Comparison of ENCODE assay signal across 8 cellular contexts in genomic region chr9:133406480-133407307, GRCh38. TPM values are rescaled to one million over a fixed set of nuclear protein-coding genes. Genes with fewer than 3 reads are reported as not detected.
DNase-seq lines count a peak whose midpoint lies in the region; ATAC-seq and TF ChIP-seq lines count a peak whose summit lies in the region.

No MANE protein-coding gene starts in this region.

- no peaks in the 10 kb centered on the region for H3K4me1 ChIP-seq in vagina

- intact Hi-C loops in cardiac septum (cut with DNase I) (loop anchor here (1.0 to 10.0 kb wide), 2 partner anchors 80 to 318 kb away; no protein-coding TSS in a partner anchor), vagina (cut with DNase I) (no loop called here)

- POLR2A ChIA-PET in T-cell (lab: Charles Lee): no interaction called here
- POLR2A ChIA-PET in activated naive CD8-positive, alpha-beta T cell treated with anti-CD3 and anti-CD28 coated beads, Interleukin-2, amount 10 ng/mL, durations not matched to agents 7 days and 5 days (lab: Charles Lee): no interaction called here

- no peaks in the 10 kb centered on the region for H3K9me3 Mint-ChIP-seq in T-cell
- H3K9me3 Mint-ChIP-seq in activated naive CD8-positive, alpha-beta T cell treated with anti-CD3 and anti-CD28 coated beads, Interleukin-2, amount 10 ng/mL, durations not matched to agents 7 days and 5 days: no peaks in the 10 kb centered on the region

- ATAC-seq in T-cell (replicated peaks in 1 of 4): peak; percentile 81 to 87 (median 84)
- ATAC-seq in activated naive CD8-positive, alpha-beta T cell treated with anti-CD3 and anti-CD28 coated beads, Interleukin-2, amount 10 ng/mL, durations not matched to agents 7 days and 5 days (ENCODE audit: low read depth): peak; percentile 80

- DNase-seq in AG09319 (ENCODE audit: extremely low read depth, low read depth) (peak; percentile 25), GM19240 (ENCODE audit: insufficient read length, low spot score) (peak; percentile 63), MV-4-11 (lab: John Stamatoyannopoulos, UW) (peak; percentile 72), T-cell (peak; percentile 44 to 79 (median 70)), cardiac septum (ENCODE audit: low spot score) (peak; percentile 87), pulmonary artery endothelial cell (ENCODE audit: low read depth, low spot score) (peak; percentile 24), vagina (ENCODE audit: extremely low spot score in 2 of 2) (no peak)
- DNase-seq in activated naive CD8-positive, alpha-beta T cell treated with anti-CD3 and anti-CD28 coated beads, Interleukin-2, amount 10 ng/mL, durations not matched to agents 7 days and 5 days: peak; percentile 83

- no peak overlapping the region for H3K4me3 ChIP-seq in vagina

- TF ChIP-seq CTCF in AG09319 (IDR thresholded peaks at IDR 0.05; ENCODE audit: low read depth, low read length) (peak; percentile 93), vagina (IDR thresholded peaks at IDR 0.05) (peak; percentile 49 to 81 (median 54))

- TF ChIP-seq POLR2A in vagina (IDR thresholded peaks at IDR 0.05): no peak

- peak overlapping the region; percentile 49 to 61 for H3K27ac Mint-ChIP-seq in T-cell
- peak overlapping the region; percentile 70 for H3K27ac Mint-ChIP-seq in activated naive CD8-positive, alpha-beta T cell treated with anti-CD3 and anti-CD28 coated beads, Interleukin-2, amount 10 ng/mL, durations not matched to agents 7 days and 5 days

- peaks cover 26% of the 10 kb centered on the region for H3K36me3 Mint-ChIP-seq in T-cell
- peaks cover 14% of the 10 kb centered on the region for H3K36me3 Mint-ChIP-seq in activated naive CD8-positive, alpha-beta T cell treated with anti-CD3 and anti-CD28 coated beads, Interleukin-2, amount 10 ng/mL, durations not matched to agents 7 days and 5 days

- H3K4me3 Mint-ChIP-seq in T-cell: no peak overlapping the region
- no peak overlapping the region for H3K4me3 Mint-ChIP-seq in activated naive CD8-positive, alpha-beta T cell treated with anti-CD3 and anti-CD28 coated beads, Interleukin-2, amount 10 ng/mL, durations not matched to agents 7 days and 5 days

- H3K9me3 ChIP-seq in vagina: no peaks in the 10 kb centered on the region

- peaks cover 0 to 62% of the 10 kb centered on the region in 2 donors for H3K36me3 ChIP-seq in vagina

- CTCF ChIA-PET in T-cell (lab: Charles Lee): interaction anchor here in 1 of 2 donors (1.3 kb wide), 1 partner anchor 220 kb away, joined by 3 read pairs; no protein-coding TSS in a partner anchor

- H3K27me3 ChIP-seq in vagina: no peaks in the 10 kb centered on the region

- no peak overlapping the region for H3K27ac ChIP-seq in vagina

- H3K4me1 Mint-ChIP-seq in T-cell: peaks cover 4 to 12% (median 10%) of the 10 kb centered on the region in 3 donors
- peaks cover 10% of the 10 kb centered on the region for H3K4me1 Mint-ChIP-seq in activated naive CD8-positive, alpha-beta T cell treated with anti-CD3 and anti-CD28 coated beads, Interleukin-2, amount 10 ng/mL, durations not matched to agents 7 days and 5 days

- no peaks in the 10 kb centered on the region for H3K27me3 Mint-ChIP-seq in T-cell
- H3K27me3 Mint-ChIP-seq in activated naive CD8-positive, alpha-beta T cell treated with anti-CD3 and anti-CD28 coated beads, Interleukin-2, amount 10 ng/mL, durations not matched to agents 7 days and 5 days: no peaks in the 10 kb centered on the region

RNA-seq across cellular contexts. Expression of gene REXO4, which starts 11.1 kb away (rescaled TPM):
- total RNA-seq in T-cell: 10 to 100 TPM; 23.6 to 44.5 (median 34.9) TPM
- 10 to 100 TPM; 28.9 to 30.8 TPM for total RNA-seq in activated naive CD8-positive, alpha-beta T cell treated with anti-CD3 and anti-CD28 coated beads, Interleukin-2, amount 10 ng/mL, durations not matched to agents 7 days and 5 days
- total RNA-seq in cardiac septum: 12.2 TPM
- total RNA-seq in pulmonary artery endothelial cell: 20.1 and 26.8 TPM in 2 replicates
- 17.2 TPM for total RNA-seq in vagina

RNA-seq across cellular contexts. Expression of gene ADAMTS13, which starts 15.5 kb away (rescaled TPM):
- total RNA-seq in T-cell (1 to 10 TPM; 1.3 to 3.3 (median 2.4) TPM), cardiac septum (3.3 TPM), pulmonary artery endothelial cell (0.53 and 0.66 TPM in 2 replicates), vagina (2.0 TPM)
- 1 to 10 TPM; 3.2 to 3.5 TPM for total RNA-seq in activated naive CD8-positive, alpha-beta T cell treated with anti-CD3 and anti-CD28 coated beads, Interleukin-2, amount 10 ng/mL, durations not matched to agents 7 days and 5 days

RNA-seq across cellular contexts. Expression of gene STKLD1, which starts 30.5 kb away (rescaled TPM):
- total RNA-seq in T-cell (1 to 10 TPM in 2 of 5 donors, under 1 TPM in 3; 0.49 to 1.1 (median 0.70) TPM), cardiac septum (0.62 TPM), pulmonary artery endothelial cell (0.46 and 0.81 TPM in 2 replicates), vagina (not detected)
- total RNA-seq in activated naive CD8-positive, alpha-beta T cell treated with anti-CD3 and anti-CD28 coated beads, Interleukin-2, amount 10 ng/mL, durations not matched to agents 7 days and 5 days: under 1 TPM; 0.17 to 0.91 TPM

RNA-seq across cellular contexts. Expression of gene SURF4, which starts 30.8 kb away (rescaled TPM):
- total RNA-seq in T-cell (100 to 1,000 TPM in 4 of 5 donors, 10 to 100 TPM in 1; 73.5 to 114 (median 107) TPM), cardiac septum (80.2 TPM), pulmonary artery endothelial cell (525 and 553 TPM in 2 replicates), vagina (112 TPM)
- total RNA-seq in activated naive CD8-positive, alpha-beta T cell treated with anti-CD3 and anti-CD28 coated beads, Interleukin-2, amount 10 ng/mL, durations not matched to agents 7 days and 5 days: 100 to 1,000 TPM; 160 to 161 TPM

RNA-seq across cellular contexts. Expression of gene SURF2, which starts 50.3 kb away (rescaled TPM):
- total RNA-seq in T-cell (10 to 100 TPM; 17.0 to 25.3 (median 24.9) TPM), cardiac septum (12.5 TPM), pulmonary artery endothelial cell (17.5 and 19.8 TPM in 2 replicates), vagina (19.9 TPM)
- 10 to 100 TPM; 16.2 to 17.0 TPM for total RNA-seq in activated naive CD8-positive, alpha-beta T cell treated with anti-CD3 and anti-CD28 coated beads, Interleukin-2, amount 10 ng/mL, durations not matched to agents 7 days and 5 days

Comparison
In these comparisons a context has a peak if more than half of its experiments do, and no peak if none do; other contexts are left out.
1. DNase-seq: peak in AG09319 (single experiment), GM19240 (single experiment), MV-4-11 (single experiment), T-cell (34 of 34), activated naive CD8-positive, alpha-beta T cell treated with anti-CD3 and anti-CD28 coated beads, Interleukin-2, amount 10 ng/mL, durations not matched to agents 7 days and 5 days (single experiment), cardiac septum (single experiment) and pulmonary artery endothelial cell (single experiment); none in vagina (0 of 2).